14 cellular contexts compared by ENCODE assay signal in genomic region chr17:50112694-50113093, GRCh38. TPM values are rescaled to one million over a fixed set of nuclear protein-coding genes. Genes with fewer than 3 reads are reported as not detected.
DNase-seq lines count a peak whose midpoint lies in the region; ATAC-seq and TF ChIP-seq lines count a peak whose summit lies in the region.
"Had no signal": no experiment of that assay in that cellular context is flagged by ENCODE, and none has a peak within 500 bp of the region (broad histone marks: within the 10 kb centered on the region; RNA-seq: fewer than 3 reads in every experiment).

No MANE protein-coding gene starts in this region.

- H3K27ac ChIP-seq in endodermal cell (ENCODE audit: low read depth, low read length) (no peak overlapping the region), left lung (peak overlapping the region; percentile 48 to 60)

- TF ChIP-seq CTCF in Caco-2 (IDR thresholded peaks at IDR 0.05; ENCODE audit: insufficient read depth in 1 of 2, low read depth in 1 of 2, low read length in 1 of 2, severe bottlenecking in 1 of 2, unreplicated experiment in 1 of 2) = no peak
- TF ChIP-seq CTCF in endodermal cell (conservative IDR thresholded peaks at IDR 0.05) = no peak
- TF ChIP-seq CTCF in left lung (IDR thresholded peaks at IDR 0.05) = no peak

- H3K27me3 ChIP-seq in Caco-2 (replicated peaks; ENCODE audit: control insufficient read depth, insufficient read depth, low read length) (no peaks in the 10 kb centered on the region), endodermal cell (ENCODE audit: control insufficient read depth, insufficient read depth, low read length, poor library complexity, severe bottlenecking) (no peaks in the 10 kb centered on the region), left lung (peaks cover 9 to 33% of the 10 kb centered on the region in 2 donors)

- no peaks in the 10 kb centered on the region for H3K36me3 ChIP-seq in Caco-2 (ENCODE audit: control insufficient read depth, insufficient read depth, low read length)
- H3K36me3 ChIP-seq in endodermal cell (ENCODE audit: control insufficient read depth, insufficient read depth, low read length) = peaks cover 5% of the 10 kb centered on the region
- peaks cover 0 to 26% of the 10 kb centered on the region in 2 donors for H3K36me3 ChIP-seq in left lung

- 93 to 100% methylated on average over 10 to 17 of the region's 17 CpGs for WGBS in endodermal cell (ENCODE audit: insufficient coverage in 1 of 2, insufficient read length in 1 of 2), 2 experiments

- peak overlapping the region; percentile 49 for H3K27ac Mint-ChIP-seq in Caco-2 (ENCODE audit: unreplicated experiment)
- H3K27ac Mint-ChIP-seq in endodermal cell = peak overlapping the region; percentile 48
- H3K27ac Mint-ChIP-seq: activated CD4-positive, alpha-beta memory T cell treated with anti-CD3 and anti-CD28 coated beads for 36 hours; mesothelial cell of epicardium had no signal

- H3K27me3 Mint-ChIP-seq in Caco-2 (ENCODE audit: insufficient read depth, unreplicated experiment) (no peaks in the 10 kb centered on the region), endodermal cell (ENCODE audit: insufficient read depth) (no peaks in the 10 kb centered on the region)

- no peaks in the 10 kb centered on the region for H3K9me3 Mint-ChIP-seq in Caco-2 (ENCODE audit: unreplicated experiment)
- no peaks in the 10 kb centered on the region for H3K9me3 Mint-ChIP-seq in endodermal cell
- H3K9me3 Mint-ChIP-seq: activated CD4-positive, alpha-beta memory T cell treated with anti-CD3 and anti-CD28 coated beads for 36 hours; mesothelial cell of epicardium had no signal

- DNase-seq in Caco-2 (peak; percentile 7 to 43), endodermal cell (no peak), left lung (peak in 1 of 2 donors; percentile 75), sciatic nerve (ENCODE audit: low spot score) (peak; percentile 59), EL (no peak), hepatic stellate cell (ENCODE audit: low spot score) (no peak), 8988T (no peak)
- DNase-seq: activated CD4-positive, alpha-beta memory T cell treated with anti-CD3 and anti-CD28 coated beads for 36 hours; HCEC 1CT; NCI-H1105 treated with DMSO at 0.1 percent for 48 hours; NCI-H345; stimulated activated CD4-positive, alpha-beta T cell treated with anti-CD3 and anti-CD28 coated beads, Interleukin-15, amount 100 ng/mL, for 24 hours had no signal

- no peak overlapping the region for H3K4me3 ChIP-seq in Caco-2 (ENCODE audit: low read depth, low read length)
- no peak overlapping the region for H3K4me3 ChIP-seq in endodermal cell (ENCODE audit: low read length)
- H3K4me3 ChIP-seq in left lung = no peak overlapping the region

- no peaks in the 10 kb centered on the region for H3K9me3 ChIP-seq in Caco-2
- H3K9me3 ChIP-seq in endodermal cell (ENCODE audit: control insufficient read depth, low read length) = no peaks in the 10 kb centered on the region
- no peaks in the 10 kb centered on the region for H3K9me3 ChIP-seq in left lung

- H3K36me3 Mint-ChIP-seq in Caco-2 (ENCODE audit: insufficient read depth, unreplicated experiment) = no peaks in the 10 kb centered on the region
- H3K36me3 Mint-ChIP-seq in endodermal cell (ENCODE audit: low read depth) = peaks cover 1% of the 10 kb centered on the region
- H3K36me3 Mint-ChIP-seq: activated CD4-positive, alpha-beta memory T cell treated with anti-CD3 and anti-CD28 coated beads for 36 hours had no signal

- no TSS peak for BruUV-seq in Caco-2 (replicated peaks; lab: Mats Ljungman, UMichigan)

- no peak for ATAC-seq in left lung
- peak; percentile 9 for ATAC-seq in sciatic nerve
- no peak for ATAC-seq in GM18861 (IDR thresholded peaks at IDR 0.05; ENCODE audit: unreplicated experiment)

- CTCF ChIA-PET in Caco-2 (lab: Charles Lee) = interaction anchor here (1.0 to 2.4 kb wide), 8 partner anchors 8 to 214 kb away, joined by 3 to 8 read pairs (median 6); no protein-coding TSS in a partner anchor

- POLR2A ChIA-PET in Caco-2 (lab: Charles Lee) = no interaction called here

- H3K9ac ChIP-seq in endodermal cell (ENCODE audit: extremely low read depth, low read length, poor library complexity, severe bottlenecking) = no peak overlapping the region

- intact Hi-C loops in Caco-2 (cut with micrococcal nuclease; ENCODE audit: unreplicated experiment) (loop anchor here (1.0 kb wide), 1 partner anchor 160 kb away; no protein-coding TSS in a partner anchor), left lung (cut with DNase I) (no loop called here), sciatic nerve (cut with DNase I) (loop anchor here (10.0 kb wide), 1 partner anchor 182 kb away; no protein-coding TSS in a partner anchor)

- H3K4me1 Mint-ChIP-seq in Caco-2 (ENCODE audit: low read depth, unreplicated experiment) (no peaks in the 10 kb centered on the region), endodermal cell (peaks cover 14% of the 10 kb centered on the region)

- H3K4me3 Mint-ChIP-seq in Caco-2 (ENCODE audit: unreplicated experiment) (no peak overlapping the region), endodermal cell (no peak overlapping the region)
- H3K4me3 Mint-ChIP-seq: activated CD4-positive, alpha-beta memory T cell treated with anti-CD3 and anti-CD28 coated beads for 36 hours; mesothelial cell of epicardium had no signal

- H3K4me1 ChIP-seq in Caco-2 = peaks cover 24% of the 10 kb centered on the region
- peaks cover 12% of the 10 kb centered on the region for H3K4me1 ChIP-seq in endodermal cell (ENCODE audit: control insufficient read depth, insufficient read depth, low read length)
- peaks cover 12 to 17% of the 10 kb centered on the region in 2 donors for H3K4me1 ChIP-seq in left lung

RNA-seq across cellular contexts. Expression of gene SAMD14, which starts 17.3 kb away (rescaled TPM):
- total RNA-seq in Caco-2 (2022) (2.2 and 3.4 TPM in 2 replicates), endodermal cell (10 to 100 TPM in 1 of 2 donors, 1 to 10 TPM in 1; 9.5 to 23.2 TPM), left lung (10 to 100 TPM in 1 of 2 donors, 1 to 10 TPM in 1; 8.4 to 10.2 TPM), sciatic nerve (2.5 TPM)
- 28.9 TPM for polyA plus RNA-seq in endodermal cell (2013, experiment 1 of 2)
- polyA plus RNA-seq in endodermal cell (2013, experiment 2 of 2) = 28.6 TPM

RNA-seq across cellular contexts. Expression of gene PDK2, which starts 17.5 kb away (rescaled TPM):
- 10.5 and 15.2 TPM in 2 replicates for total RNA-seq in Caco-2 (2022)
- total RNA-seq in endodermal cell = 10 to 100 TPM; 23.0 to 24.2 TPM
- 24.0 TPM for polyA plus RNA-seq in endodermal cell (2013, experiment 1 of 2)
- polyA plus RNA-seq in endodermal cell (2013, experiment 2 of 2) = 20.7 TPM
- total RNA-seq in left lung = 10 to 100 TPM; 20.7 to 32.0 TPM
- total RNA-seq in sciatic nerve = 48.6 TPM

RNA-seq across cellular contexts. Expression of gene PPP1R9B, which starts 37.8 kb away (rescaled TPM):
- total RNA-seq in Caco-2 (2022) (74.8 and 76.2 TPM in 2 replicates), endodermal cell (10 to 100 TPM; 24.1 to 34.6 TPM), left lung (10 to 100 TPM; 67.4 to 86.6 TPM), sciatic nerve (58.8 TPM)
- polyA plus RNA-seq in endodermal cell (2013, experiment 1 of 2) = 27.5 TPM
- 28.4 TPM for polyA plus RNA-seq in endodermal cell (2013, experiment 2 of 2)

RNA-seq across cellular contexts. Expression of gene SGCA, which starts 53.1 kb away (rescaled TPM):
- total RNA-seq in Caco-2 (2022) (not detected in 2 replicates), endodermal cell (1 to 10 TPM in 1 of 2 donors, under 1 TPM in 1; 0.51 to 2.6 TPM), left lung (10 to 100 TPM in 1 of 2 donors, 1 to 10 TPM in 1; 8.3 to 18.5 TPM), sciatic nerve (3.5 TPM)
- polyA plus RNA-seq in endodermal cell (2013, experiment 1 of 2) = 0.75 TPM
- 0.46 TPM for polyA plus RNA-seq in endodermal cell (2013, experiment 2 of 2)
- total RNA-seq: mesothelial cell of epicardium had no signal

RNA-seq across cellular contexts. Expression of gene ITGA3, which starts 56.8 kb away (rescaled TPM):
- total RNA-seq in Caco-2 (2022) = 10.4 and 14.7 TPM in 2 replicates
- 10 to 100 TPM; 16.6 to 21.7 TPM for total RNA-seq in endodermal cell
- 12.1 TPM for polyA plus RNA-seq in endodermal cell (2013, experiment 1 of 2)
- polyA plus RNA-seq in endodermal cell (2013, experiment 2 of 2) = 14.6 TPM
- total RNA-seq in left lung = 100 to 1,000 TPM; 182 to 311 TPM
- total RNA-seq in sciatic nerve = 70.1 TPM

Comparison
In these comparisons a context has a peak if more than half of its experiments do, and no peak if none do; other contexts are left out.
1. DNase-seq: peak in Caco-2 (2 of 2) and sciatic nerve (single experiment); none in endodermal cell (single experiment), EL (single experiment), hepatic stellate cell (single experiment) and 8988T (single experiment).
2. intact Hi-C loops: an anchor here in Caco-2 (1.0 kb wide) and sciatic nerve (10.0 kb wide); none called in left lung.